In genomic region chr5:109223521-109223920, GRCh38 we compare ENCODE assay signal across 19 cellular contexts.
A peak's percentile ranks its signal among the peaks of the same experiment; 100 is the strongest.
DNase-seq lines count a peak whose midpoint lies in the region; ATAC-seq and TF ChIP-seq lines count a peak whose summit lies in the region.
"Had no signal": no experiment of that assay in that cellular context is flagged by ENCODE, and none has a peak within 500 bp of the region (broad histone marks: within the 10 kb centered on the region; RNA-seq: fewer than 3 reads in every experiment).

No MANE protein-coding gene starts in this region.

- H3K14ac ChIP-seq in IMR-90 (replicated peaks; ENCODE audit: low read depth, low read length): no peak overlapping the region

- TF ChIP-seq POLR2A in IMR-90 (IDR thresholded peaks at IDR 0.05; ENCODE audit: low read depth, low read length): no peak

- no peak overlapping the region for H2BK15ac ChIP-seq in IMR-90 (ENCODE audit: low read depth, low read length)
- no peak overlapping the region for H2BK15ac ChIP-seq in mesendoderm (replicated peaks; ENCODE audit: low read depth)

- H3K4me1 ChIP-seq in IMR-90 (ENCODE audit: control insufficient read depth, insufficient read depth, low read length) (no peaks in the 10 kb centered on the region), mesendoderm (ENCODE audit: control insufficient read depth, low read depth, low read length) (no peaks in the 10 kb centered on the region), left lung (no peaks in the 10 kb centered on the region)
- H3K4me1 ChIP-seq: SJSA1 had no signal

- H3K4me3 ChIP-seq in IMR-90 (ENCODE audit: insufficient read depth, low read depth, low read length) (no peak overlapping the region), choroid plexus epithelial cell (ENCODE audit: low read depth, low read length) (no peak overlapping the region), mesendoderm (ENCODE audit: low read length) (no peak overlapping the region), left lung (no peak overlapping the region)
- H3K4me3 ChIP-seq: PC-9, SJSA1 had no signal

- no peak for TF ChIP-seq RAD21 in IMR-90 (IDR thresholded peaks at IDR 0.05; ENCODE audit: low read length)

- DNase-seq in IMR-90: no peak
- peak; percentile 13 for DNase-seq in choroid plexus epithelial cell (ENCODE audit: low read depth)
- DNase-seq in mesendoderm: peak; percentile 40
- DNase-seq in progenitor cell of endocrine pancreas (ENCODE audit: low spot score, unreplicated experiment): no peak
- DNase-seq in NCI-H2196 (lab: John Stamatoyannopoulos, UW; ENCODE audit: unreplicated experiment): no peak
- no peak for DNase-seq in activated CD4-positive, alpha-beta memory T cell treated with anti-CD3 and anti-CD28 coated beads, Interleukin-2, amount 10 ng/mL, durations not matched to agents 7 days and 5 days
- no peak for DNase-seq in amygdala (lab: John Stamatoyannopoulos, UW)
- DNase-seq in left lung: no peak
- DNase-seq: C1 segment of cervical spinal cord; CD8-positive, alpha-beta memory T cell; DMS53; EL; KG1; NCI-H1417; NCI-H187 treated with DMSO at 0.1 percent for 48 hours; NCI-H345; NCI-H524 treated with DMSO at 0.1 percent for 48 hours; PC-9 had no signal

- no peak overlapping the region for H3K27ac ChIP-seq in IMR-90 (ENCODE audit: insufficient read depth, low read length)
- no peak overlapping the region for H3K27ac ChIP-seq in mesendoderm (ENCODE audit: low read depth, low read length)
- H3K27ac ChIP-seq in left lung: no peak overlapping the region
- H3K27ac ChIP-seq: PC-9, SJSA1 had no signal

- no TSS peak for BruUV-seq in IMR-90 (replicated peaks; lab: Mats Ljungman, UMichigan)

- no peak overlapping the region for H3K4me3 Mint-ChIP-seq in progenitor cell of endocrine pancreas (ENCODE audit: low read depth)
- H3K4me3 Mint-ChIP-seq in activated CD4-positive, alpha-beta memory T cell treated with anti-CD3 and anti-CD28 coated beads, Interleukin-2, amount 10 ng/mL, durations not matched to agents 7 days and 5 days: no peak overlapping the region
- H3K4me3 Mint-ChIP-seq: CD8-positive, alpha-beta memory T cell had no signal

- no peaks in the 10 kb centered on the region for H3K9me3 ChIP-seq in IMR-90 (ENCODE audit: control insufficient read depth, insufficient read depth, low read length)
- no peaks in the 10 kb centered on the region for H3K9me3 ChIP-seq in left lung
- H3K9me3 ChIP-seq: SJSA1 had no signal

- H4K20me1 ChIP-seq in IMR-90 (ENCODE audit: insufficient read depth, low read length): no peaks in the 10 kb centered on the region

- POLR2A ChIA-PET in IMR-90 (lab: Charles Lee; ENCODE audit: unreplicated experiment): no interaction called here
- POLR2A ChIA-PET in activated CD4-positive, alpha-beta memory T cell treated with anti-CD3 and anti-CD28 coated beads, Interleukin-2, amount 10 ng/mL, durations not matched to agents 7 days and 5 days (lab: Charles Lee): no interaction called here

- no peak overlapping the region for H2BK20ac ChIP-seq in IMR-90 (ENCODE audit: low read depth, low read length)

- H2BK5ac ChIP-seq in IMR-90 (ENCODE audit: low read depth, low read length, poor library complexity, severe bottlenecking): no peak overlapping the region
- no peak overlapping the region for H2BK5ac ChIP-seq in mesendoderm (ENCODE audit: low read length)

- no peaks in the 10 kb centered on the region for H3K9me3 Mint-ChIP-seq in progenitor cell of endocrine pancreas (ENCODE audit: low read depth)
- peaks cover 5% of the 10 kb centered on the region for H3K9me3 Mint-ChIP-seq in activated CD4-positive, alpha-beta memory T cell treated with anti-CD3 and anti-CD28 coated beads, Interleukin-2, amount 10 ng/mL, durations not matched to agents 7 days and 5 days
- H3K9me3 Mint-ChIP-seq: CD8-positive, alpha-beta memory T cell had no signal

- H2AFZ ChIP-seq in IMR-90 (replicated peaks; ENCODE audit: low read length, poor library complexity): peak overlapping the region; percentile 44

- dilution Hi-C loops in IMR-90 (cut with HindIII; ENCODE audit: low sequenced_read_pairs, unreplicated experiment): no loop called here

- H3K4me2 ChIP-seq in IMR-90 (ENCODE audit: low read depth, low read length) (no peak overlapping the region), mesendoderm (ENCODE audit: low read length) (no peak overlapping the region)
- H3K4me2 ChIP-seq: PC-9 had no signal

- H2BK120ac ChIP-seq in IMR-90 (ENCODE audit: low read depth, low read length) (no peak overlapping the region), mesendoderm (ENCODE audit: low read depth, low read length) (no peak overlapping the region)

- intact Hi-C loops in IMR-90 (cut with micrococcal nuclease) (no loop called here), left lung (cut with DNase I) (no loop called here)

- WGBS in IMR-90 (ENCODE audit: extremely low coverage in 2 of 2, insufficient read length in 1 of 2), 2 experiments: 20% methylated on average over 1 of the region's 9 CpGs; no CpG with 5 or more reads in 1 of the 2 experiments
- WGBS in mesendoderm (ENCODE audit: extremely low coverage, insufficient coverage, low lambda C conversion rate): no CpG with 5 or more reads among the region's 9 CpGs

- no peak for ATAC-seq in IMR-90 (ENCODE audit: low read depth)
- no peak for ATAC-seq in left lung

- CTCF ChIA-PET in IMR-90 (lab: Yijun Ruan, JAX): no interaction called here
- CTCF ChIA-PET in activated CD4-positive, alpha-beta memory T cell treated with anti-CD3 and anti-CD28 coated beads, Interleukin-2, amount 10 ng/mL, durations not matched to agents 7 days and 5 days (lab: Charles Lee): no interaction called here

- no peaks in the 10 kb centered on the region; the same call in 1 of the 2 replicates for H3K9me1 ChIP-seq in IMR-90 (ENCODE audit: insufficient read depth, low read length)

- H3K9ac ChIP-seq in IMR-90 (ENCODE audit: low read depth, low read length): no peak overlapping the region
- no peak overlapping the region for H3K9ac ChIP-seq in mesendoderm (ENCODE audit: low read length)

- no peak overlapping the region for H4K91ac ChIP-seq in IMR-90 (ENCODE audit: insufficient read depth, low read depth, low read length)

- H2AK9ac ChIP-seq in IMR-90 (replicated peaks; ENCODE audit: low read depth, low read length, poor library complexity): no peak overlapping the region

- H3K36me3 Mint-ChIP-seq in progenitor cell of endocrine pancreas (ENCODE audit: insufficient read depth): no peaks in the 10 kb centered on the region
- no peaks in the 10 kb centered on the region for H3K36me3 Mint-ChIP-seq in activated CD4-positive, alpha-beta memory T cell treated with anti-CD3 and anti-CD28 coated beads, Interleukin-2, amount 10 ng/mL, durations not matched to agents 7 days and 5 days (ENCODE audit: low read depth)

- no peak overlapping the region for H4K8ac ChIP-seq in IMR-90 (ENCODE audit: low read depth in 2 of 2, low read length in 2 of 2)
- H4K8ac ChIP-seq in mesendoderm (ENCODE audit: low read depth, low read length): no peak overlapping the region

- no peak overlapping the region for H4K5ac ChIP-seq in IMR-90 (ENCODE audit: low read depth, low read length)
- H4K5ac ChIP-seq in mesendoderm (ENCODE audit: low read length): no peak overlapping the region

- H3K79me2 ChIP-seq in mesendoderm (ENCODE audit: control insufficient read depth, insufficient read depth, low read length): no peaks in the 10 kb centered on the region

- H3K36me3 ChIP-seq in IMR-90 (ENCODE audit: control insufficient read depth, insufficient read depth, low read length): no peaks in the 10 kb centered on the region
- no peaks in the 10 kb centered on the region for H3K36me3 ChIP-seq in mesendoderm (ENCODE audit: control insufficient read depth, insufficient read depth, low read length)
- H3K36me3 ChIP-seq in left lung: no peaks in the 10 kb centered on the region
- H3K36me3 ChIP-seq: SJSA1 had no signal

- H3K27me3 Mint-ChIP-seq in progenitor cell of endocrine pancreas: no peaks in the 10 kb centered on the region
- peaks cover 3% of the 10 kb centered on the region for H3K27me3 Mint-ChIP-seq in activated CD4-positive, alpha-beta memory T cell treated with anti-CD3 and anti-CD28 coated beads, Interleukin-2, amount 10 ng/mL, durations not matched to agents 7 days and 5 days

- TF ChIP-seq CTCF in IMR-90 (conservative IDR thresholded peaks at IDR 0.05; ENCODE audit: low read depth, low read length) (no peak), choroid plexus epithelial cell (conservative IDR thresholded peaks at IDR 0.05; ENCODE audit: low read depth, low read length) (peak; percentile 15), progenitor cell of endocrine pancreas (IDR thresholded peaks at IDR 0.05; ENCODE audit: unreplicated experiment) (peak; percentile 14), left lung (IDR thresholded peaks at IDR 0.05) (no peak)

- H3K56ac ChIP-seq in IMR-90 (ENCODE audit: extremely low read depth, insufficient read depth, low read length) (no peak overlapping the region), mesendoderm (ENCODE audit: low read length) (no peak overlapping the region)

- H3K27ac Mint-ChIP-seq in progenitor cell of endocrine pancreas: no peak overlapping the region
- H3K27ac Mint-ChIP-seq in activated CD4-positive, alpha-beta memory T cell treated with anti-CD3 and anti-CD28 coated beads, Interleukin-2, amount 10 ng/mL, durations not matched to agents 7 days and 5 days: no peak overlapping the region
- H3K27ac Mint-ChIP-seq: CD8-positive, alpha-beta memory T cell had no signal

- no peaks in the 10 kb centered on the region; the same call in 1 of the 2 replicates for H3K27me3 ChIP-seq in IMR-90 (ENCODE audit: control insufficient read depth, insufficient read depth, low read length)
- no peaks in the 10 kb centered on the region for H3K27me3 ChIP-seq in mesendoderm (ENCODE audit: insufficient read depth, low read length, poor library complexity)
- no peaks in the 10 kb centered on the region for H3K27me3 ChIP-seq in left lung
- H3K27me3 ChIP-seq: SJSA1 had no signal

- no peak overlapping the region for H3K23ac ChIP-seq in IMR-90 (ENCODE audit: low read depth, low read length)
- H3K23ac ChIP-seq in mesendoderm (ENCODE audit: low read length): no peak overlapping the region

- in situ Hi-C loops in IMR-90 (cut with MboI; ENCODE audit: low sequenced_read_pairs): no loop called here

- H3K79me1 ChIP-seq in IMR-90 (ENCODE audit: low read depth in 1 of 2, low read length in 2 of 2) (no peaks in the 10 kb centered on the region), mesendoderm (ENCODE audit: low read length) (no peaks in the 10 kb centered on the region)

- no peak overlapping the region for H3K4ac ChIP-seq in IMR-90 (ENCODE audit: low read depth, low read length)
- no peak overlapping the region for H3K4ac ChIP-seq in mesendoderm (ENCODE audit: low read depth, low read length)

- no peaks in the 10 kb centered on the region for H3K4me1 Mint-ChIP-seq in progenitor cell of endocrine pancreas (ENCODE audit: low read depth)
- H3K4me1 Mint-ChIP-seq in activated CD4-positive, alpha-beta memory T cell treated with anti-CD3 and anti-CD28 coated beads, Interleukin-2, amount 10 ng/mL, durations not matched to agents 7 days and 5 days: no peaks in the 10 kb centered on the region
- H3K4me1 Mint-ChIP-seq: CD8-positive, alpha-beta memory T cell had no signal

- H3K18ac ChIP-seq in IMR-90 (ENCODE audit: low read depth, low read length): no peak overlapping the region
- H3K18ac ChIP-seq in mesendoderm (ENCODE audit: low read length): no peak overlapping the region

- H2AK5ac ChIP-seq in IMR-90 (ENCODE audit: low read depth, low read length) (no peak overlapping the region), mesendoderm (ENCODE audit: low read length) (no peak overlapping the region)

TF ChIP-seq in IMR-90, 13 proteins besides CTCF, POLR2A, EP300 and RAD21 (continues in another document):
- TF ChIP-seq FOS (IDR thresholded peaks at IDR 0.05; ENCODE audit: low read depth, low read length): no peak

Comparison
In these comparisons a context has a peak if more than half of its experiments do, and no peak if none do; other contexts are left out.
1. DNase-seq: peak in choroid plexus epithelial cell (single experiment) and mesendoderm (single experiment); none in IMR-90 (single experiment), progenitor cell of endocrine pancreas (single experiment), NCI-H2196 (single experiment), activated CD4-positive, alpha-beta memory T cell treated with anti-CD3 and anti-CD28 coated beads, Interleukin-2, amount 10 ng/mL, durations not matched to agents 7 days and 5 days (single experiment), amygdala (0 of 56) and left lung (0 of 2).
2. CTCF ChIP-seq: peak in choroid plexus epithelial cell (single experiment) and progenitor cell of endocrine pancreas (single experiment); none in IMR-90 (single experiment) and left lung (0 of 2).